Comparison of ENCODE assay signal across 23 cellular contexts in the genomic region with DNA sequence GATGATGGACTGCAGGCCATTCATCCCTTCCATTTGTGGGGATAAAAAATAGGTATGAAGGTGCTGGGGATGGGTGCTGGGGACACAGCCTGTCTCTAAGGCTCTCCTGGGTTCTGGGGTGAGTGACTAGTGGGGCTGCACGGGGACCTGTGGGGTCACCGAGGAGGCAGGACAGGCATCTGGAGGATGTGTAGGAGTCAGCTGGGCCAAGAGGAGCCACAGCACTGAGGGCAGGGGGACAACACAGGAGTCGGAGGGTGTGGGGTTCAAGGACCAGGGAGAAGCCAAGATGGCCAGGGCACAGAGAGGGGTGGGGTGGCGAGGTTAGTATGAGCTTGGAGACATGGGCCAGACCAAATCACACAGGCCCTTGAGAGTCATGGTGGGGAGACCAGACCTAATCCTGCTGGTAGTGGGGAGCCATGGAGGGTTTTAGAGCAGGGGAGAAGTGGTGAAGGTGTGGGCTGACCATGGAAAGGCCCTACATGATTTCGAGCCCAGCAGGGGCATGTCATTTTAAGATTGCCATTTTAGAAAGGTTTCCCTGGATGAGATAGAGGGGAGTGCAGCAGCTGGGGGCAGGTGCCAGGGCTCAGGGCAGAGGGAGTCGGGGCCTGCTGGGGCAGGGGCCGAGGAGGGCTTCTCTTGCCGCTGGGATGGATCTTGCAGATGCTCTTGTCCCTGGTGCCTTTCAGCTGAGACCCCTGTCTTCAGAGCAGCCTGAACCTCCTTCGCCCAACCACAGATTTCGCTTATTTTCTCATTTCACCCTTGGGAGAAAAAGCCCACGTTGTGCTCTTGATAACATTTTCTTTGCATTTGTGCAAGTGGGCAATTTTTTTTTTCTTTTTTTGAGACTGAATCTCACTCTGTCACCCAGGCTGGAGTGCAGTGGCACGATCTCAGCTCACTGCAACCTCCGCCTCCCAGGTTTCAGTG. TPM values are rescaled to one million over a fixed set of nuclear protein-coding genes. Genes with fewer than 3 reads are reported as not detected.
A peak's percentile ranks its signal among the peaks of the same experiment; 100 is the strongest.
DNase-seq lines count a peak whose midpoint lies in the region; ATAC-seq and TF ChIP-seq lines count a peak whose summit lies in the region.
"Had no signal": no experiment of that assay in that cellular context is flagged by ENCODE, and none has a peak within 500 bp of the region (broad histone marks: within the 10 kb centered on the region; RNA-seq: fewer than 3 reads in every experiment).

No MANE protein-coding gene starts in this region.

- H3K36me3 ChIP-seq in breast epithelium: no peaks in the 10 kb centered on the region
- peaks cover 10% of the 10 kb centered on the region for H3K36me3 ChIP-seq in mammary epithelial cell (ENCODE audit: insufficient read depth, low read length)
- H3K36me3 ChIP-seq in upper lobe of right lung: no peaks in the 10 kb centered on the region
- H3K36me3 ChIP-seq in osteoblast (ENCODE audit: insufficient read depth, low read length): no peaks in the 10 kb centered on the region
- H3K36me3 ChIP-seq: left lung, thoracic aorta had no signal

- no peak overlapping the region for H3K4me3 Mint-ChIP-seq in nephron progenitor cell
- H3K4me3 Mint-ChIP-seq: GM23338; stimulated activated naive B cell treated with anti-CD40 and anti-IgM and Interleukin-4, amounts not matched to agents 10 μg/mL and 1 μg/mL and 100 μg/mL, for 72 hours had no signal

- H3K27me3 ChIP-seq in breast epithelium: no peaks in the 10 kb centered on the region
- H3K27me3 ChIP-seq in mammary epithelial cell (ENCODE audit: insufficient read depth, low read length): no peaks in the 10 kb centered on the region
- no peaks in the 10 kb centered on the region for H3K27me3 ChIP-seq in upper lobe of right lung
- H3K27me3 ChIP-seq in osteoblast (ENCODE audit: insufficient read depth, low read length): no peaks in the 10 kb centered on the region

- H3K9ac ChIP-seq in mammary epithelial cell (ENCODE audit: insufficient read depth, low read length): no peak overlapping the region
- H3K9ac ChIP-seq: KMS-11 had no signal

- H3K27ac ChIP-seq in breast epithelium: peak overlapping the region; percentile 66 to 85
- H3K27ac ChIP-seq in mammary epithelial cell (ENCODE audit: insufficient read depth, low read depth, low read length): no peak overlapping the region
- no peak overlapping the region for H3K27ac ChIP-seq in upper lobe of right lung
- H3K27ac ChIP-seq in osteoblast (ENCODE audit: low read depth, low read length): no peak overlapping the region
- H3K27ac ChIP-seq: KMS-11, left lung, thoracic aorta had no signal

- WGBS in mammary epithelial cell (ENCODE audit: low coverage, missing lambda C conversion rate): 94% methylated on average over 12 of the region's 13 CpGs

- H3K4me1 Mint-ChIP-seq in nephron progenitor cell: peaks cover 11% of the 10 kb centered on the region
- H3K4me1 Mint-ChIP-seq: CD4-positive, CD25-positive, alpha-beta regulatory T cell had no signal

- H3K4me1 ChIP-seq in breast epithelium (no peaks in the 10 kb centered on the region), mammary epithelial cell (ENCODE audit: insufficient read depth, low read length) (peaks cover 30% of the 10 kb centered on the region), upper lobe of right lung (no peaks in the 10 kb centered on the region), osteoblast (ENCODE audit: insufficient read depth, low read length) (no peaks in the 10 kb centered on the region)
- H3K4me1 ChIP-seq: left lung had no signal

- CTCF ChIA-PET in mammary epithelial cell (lab: Charles Lee; ENCODE audit: low non-redundant PET): no interaction called here

- DNase-seq in breast epithelium (ENCODE audit: low spot score in 2 of 2) (peak in 1 of 2 donors; percentile 15), mammary epithelial cell (no peak), nephron progenitor cell (no peak), upper lobe of right lung (peak; percentile 32), DMS79 treated with DMSO at 0.1 percent for 48 hours (lab: John Stamatoyannopoulos, UW) (no peak), osteoblast (ENCODE audit: insufficient read length, low spot score, missing footprints) (no peak)
- DNase-seq: activated CD4-positive, alpha-beta T cell treated with anti-CD3 and anti-CD28 coated beads for 1 hour; CD4-positive, CD25-positive, alpha-beta regulatory T cell; left lung; MM.1S; NCI-H1105 treated with DMSO at 0.1 percent for 48 hours; NCI-H187 treated with DMSO at 0.1 percent for 48 hours; NCI-H526; OCI-M1; stimulated activated naive B cell treated with anti-CD40 and anti-IgM and Interleukin-4, amounts not matched to agents 10 μg/mL and 1 μg/mL and 100 μg/mL, for 72 hours; T-helper 2 cell had no signal

- peaks cover 7% of the 10 kb centered on the region for H3K36me3 Mint-ChIP-seq in nephron progenitor cell (ENCODE audit: low read depth)
- H3K36me3 Mint-ChIP-seq: activated naive CD4-positive, alpha-beta T cell treated with anti-CD3 and anti-CD28 coated beads, Interleukin-2, amount 50 U/mL, for 72 hours; CD4-positive, CD25-positive, alpha-beta regulatory T cell had no signal

- BruUV-seq in mammary epithelial cell (replicated peaks; lab: Mats Ljungman, UMichigan): no TSS peak

- H4K20me1 ChIP-seq in mammary epithelial cell (ENCODE audit: insufficient read depth, low read length) (no peaks in the 10 kb centered on the region), osteoblast (ENCODE audit: insufficient read depth, low read length) (peaks cover 4% of the 10 kb centered on the region)

- no peak overlapping the region for H3K4me2 ChIP-seq in mammary epithelial cell (ENCODE audit: insufficient read depth, low read depth, low read length)
- H3K4me2 ChIP-seq in osteoblast (ENCODE audit: insufficient read depth, low read length): no peak overlapping the region
- H3K4me2 ChIP-seq: GM23338, KMS-11 had no signal

- H3K4me3 ChIP-seq in breast epithelium: no peak overlapping the region
- H3K4me3 ChIP-seq in mammary epithelial cell (replicated peaks in 1 of 3; ENCODE audit: insufficient read depth in 1 of 3, low read depth in 2 of 3, low read length in 3 of 3): no peak overlapping the region
- H3K4me3 ChIP-seq in upper lobe of right lung: no peak overlapping the region
- no peak overlapping the region for H3K4me3 ChIP-seq in osteoblast (ENCODE audit: insufficient read depth, low read length)
- H3K4me3 ChIP-seq: GM23338, left lung, thoracic aorta had no signal

- TF ChIP-seq POLR2A in breast epithelium (IDR thresholded peaks at IDR 0.05): no peak

- H3K79me2 ChIP-seq in mammary epithelial cell (ENCODE audit: insufficient read depth, low read length) (no peaks in the 10 kb centered on the region), osteoblast (ENCODE audit: insufficient read depth, low read length) (no peaks in the 10 kb centered on the region)

- peak overlapping the region; percentile 35 for H3K27ac Mint-ChIP-seq in nephron progenitor cell
- H3K27ac Mint-ChIP-seq: activated naive CD4-positive, alpha-beta T cell treated with anti-CD3 and anti-CD28 coated beads, Interleukin-2, amount 50 U/mL, for 72 hours; CD4-positive, CD25-positive, alpha-beta regulatory T cell; stimulated activated naive B cell treated with anti-CD40 and anti-IgM and Interleukin-4, amounts not matched to agents 10 μg/mL and 1 μg/mL and 100 μg/mL, for 72 hours had no signal

- H2AFZ ChIP-seq in mammary epithelial cell (ENCODE audit: low read depth, low read length): no peak overlapping the region
- no peak overlapping the region for H2AFZ ChIP-seq in osteoblast (ENCODE audit: low read length)
- H2AFZ ChIP-seq: GM23338 had no signal

- ATAC-seq in esophagus mucosa: peak; percentile 19
- ATAC-seq in upper lobe of right lung: peak; percentile 3
- no peak for ATAC-seq in GM19452 (IDR thresholded peaks at IDR 0.05; ENCODE audit: unreplicated experiment)
- ATAC-seq: activated naive CD4-positive, alpha-beta T cell treated with anti-CD3 and anti-CD28 coated beads, Interleukin-2, amount 50 U/mL, for 72 hours; Right ventricle myocardium inferior; stimulated activated naive B cell treated with anti-CD40 and anti-IgM and Interleukin-4, amounts not matched to agents 10 μg/mL and 1 μg/mL and 100 μg/mL, for 72 hours had no signal

- H3K9me3 ChIP-seq in breast epithelium: no peaks in the 10 kb centered on the region
- H3K9me3 ChIP-seq in mammary epithelial cell (replicated peaks; ENCODE audit: insufficient read depth, low read length): no peaks in the 10 kb centered on the region
- H3K9me3 ChIP-seq in upper lobe of right lung: no peaks in the 10 kb centered on the region
- H3K9me3 ChIP-seq in osteoblast (ENCODE audit: low read depth, low read length): no peaks in the 10 kb centered on the region
- H3K9me3 ChIP-seq: left lung, thoracic aorta had no signal

- TF ChIP-seq CTCF in breast epithelium (IDR thresholded peaks at IDR 0.05): no peak
- TF ChIP-seq CTCF in mammary epithelial cell (conservative IDR thresholded peaks at IDR 0.05 in 1 of 2, IDR thresholded peaks at IDR 0.05 in 1 of 2; ENCODE audit: extremely low read depth in 1 of 2, insufficient read depth in 1 of 2, low read depth in 1 of 2, low read length in 2 of 2): no peak
- no peak for TF ChIP-seq CTCF in nephron progenitor cell (IDR thresholded peaks at IDR 0.05)
- TF ChIP-seq CTCF in upper lobe of right lung (IDR thresholded peaks at IDR 0.05): no peak
- no peak for TF ChIP-seq CTCF in osteoblast (IDR thresholded peaks at IDR 0.05; ENCODE audit: extremely low read depth, low read depth, low read length)

- in situ Hi-C loops in mammary epithelial cell (cut with MboI; ENCODE audit: low sequenced_read_pairs in 2 of 2): loop anchor here in 1 of 2 donors (10.0 to 25.0 kb wide), 2 partner anchors 109 to 352 kb away; no protein-coding TSS in a partner anchor

- dilution Hi-C loops in mammary epithelial cell (cut with HindIII; ENCODE audit: low sequenced_read_pairs): no loop called here

- H3K9me3 Mint-ChIP-seq in nephron progenitor cell: no peaks in the 10 kb centered on the region
- H3K9me3 Mint-ChIP-seq: activated naive CD4-positive, alpha-beta T cell treated with anti-CD3 and anti-CD28 coated beads, Interleukin-2, amount 50 U/mL, for 72 hours; GM23338; stimulated activated naive B cell treated with anti-CD40 and anti-IgM and Interleukin-4, amounts not matched to agents 10 μg/mL and 1 μg/mL and 100 μg/mL, for 72 hours had no signal

- intact Hi-C loops in breast epithelium (cut with DNase I; ENCODE audit: low total_unique reads) (no loop called here), mammary epithelial cell (cut with micrococcal nuclease) (loop anchor here (1.0 kb wide), 1 partner anchor 114 kb away; no protein-coding TSS in a partner anchor), upper lobe of right lung (cut with DNase I) (no loop called here)

- H3K27me3 Mint-ChIP-seq in nephron progenitor cell (ENCODE audit: low read depth, poor library complexity): peaks cover 15% of the 10 kb centered on the region
- H3K27me3 Mint-ChIP-seq: stimulated activated naive B cell treated with anti-CD40 and anti-IgM and Interleukin-4, amounts not matched to agents 10 μg/mL and 1 μg/mL and 100 μg/mL, for 72 hours had no signal

RNA-seq across cellular contexts. Expression of gene SERINC2, which starts 22.7 kb away (rescaled TPM):
- total RNA-seq in breast epithelium (10 to 100 TPM; 10.4 to 50.6 (median 30.5) TPM), mammary epithelial cell (100 to 1,000 TPM; 230 to 583 TPM), esophagus mucosa (109 TPM), upper lobe of right lung (40.6 TPM), osteoblast (10.9 and 22.4 TPM in 2 replicates)
- 737 TPM for polyA plus RNA-seq in mammary epithelial cell
- 521 TPM for polyA minus RNA-seq in mammary epithelial cell
- total RNA-seq: CD4-positive, CD25-positive, alpha-beta regulatory T cell had no signal

Comparison
In these comparisons a context has a peak if more than half of its experiments do, and no peak if none do; other contexts are left out.
1. H3K27ac ChIP-seq: peak in breast epithelium (2 of 2); none in mammary epithelial cell (single experiment), upper lobe of right lung (single experiment) and osteoblast (single experiment).